In genomic region chr2:69779258-69779989, GRCh38 we compare ENCODE assay signal across 10 cellular contexts. TPM values are rescaled to one million over a fixed set of nuclear protein-coding genes. Genes with fewer than 3 reads are reported as not detected.
A peak's percentile ranks its signal among the peaks of the same experiment; 100 is the strongest.
DNase-seq lines count a peak whose midpoint lies in the region; ATAC-seq, FAIRE-seq and TF ChIP-seq lines count a peak whose summit lies in the region.
"Had no signal": no experiment of that assay in that cellular context is flagged by ENCODE, and none has a peak within 500 bp of the region (broad histone marks: within the 10 kb centered on the region; RNA-seq: fewer than 3 reads in every experiment).

No MANE protein-coding gene starts in this region.

- intact Hi-C loops in Panc1 (cut with micrococcal nuclease; ENCODE audit: unreplicated experiment) = no loop called here

- CTCF ChIA-PET in Panc1 (lab: Charles Lee) = interaction anchor here (1.3 kb wide), 1 partner anchor 55 kb away, joined by 3 read pairs; no protein-coding TSS in a partner anchor
- CTCF ChIA-PET in GM10248 (lab: Yijun Ruan, JAX) = interaction anchor here (1.0 to 3.2 kb wide), 3 partner anchors 11 to 37 kb away, joined by 6 to 12 read pairs (median 7); no protein-coding TSS in a partner anchor

- H3K36me3 ChIP-seq in Panc1 (ENCODE audit: control insufficient read depth, insufficient read depth, low read length) (peaks cover 3% of the 10 kb centered on the region; the same call in 1 of the 2 replicates), parathyroid adenoma (ENCODE audit: control insufficient read depth, insufficient read depth, low read length) (no peaks in the 10 kb centered on the region)
- H3K36me3 ChIP-seq: right lobe of liver had no signal

- H3K9ac ChIP-seq in parathyroid adenoma = no peak overlapping the region

- H2AFZ ChIP-seq in parathyroid adenoma = no peak overlapping the region

- FAIRE-seq in H54 (lab: Jason Lieb, UNC) = peak; percentile 87

- H3K27ac ChIP-seq in Panc1 (ENCODE audit: low read length) = no peak overlapping the region
- H3K27ac ChIP-seq in parathyroid adenoma = peak overlapping the region; percentile 90
- H3K27ac ChIP-seq: dorsolateral prefrontal cortex had no signal

- peak overlapping the region; percentile 9 for H3K4me2 ChIP-seq in parathyroid adenoma (ENCODE audit: low read length)

- TF ChIP-seq CTCF in Panc1 (IDR thresholded peaks at IDR 0.05) = no peak
- TF ChIP-seq CTCF in parathyroid adenoma (IDR thresholded peaks at IDR 0.05) = no peak
- no peak for TF ChIP-seq CTCF in GM10248 (IDR thresholded peaks at IDR 0.05; ENCODE audit: control extremely low read depth, extremely low read depth, low read depth, missing control alignments)

- no peak for TF ChIP-seq POLR2A in H54 (IDR thresholded peaks at IDR 0.05; ENCODE audit: low read depth, low read length)

- POLR2A ChIA-PET in Panc1 (lab: Charles Lee) (no interaction called here), GM10248 (lab: Yijun Ruan, JAX) (no interaction called here)

- in situ Hi-C loops in Panc1 (cut with HindIII; ENCODE audit: low pct_unique_long_range_greater_than_20kb, low sequenced_read_pairs) = no loop called here

- no TSS peak for BruUV-seq in Panc1 (replicated peaks; lab: Mats Ljungman, UMichigan)

- peak; percentile 55 for DNase-seq in H54 (ENCODE audit: insufficient read length, low spot score)
- DNase-seq in Panc1 (ENCODE audit: low read depth, low spot score) = no peak
- no peak for DNase-seq in globus pallidus (ENCODE audit: low spot score)
- DNase-seq in GM10248 (ENCODE audit: extremely low spot score) = no peak
- DNase-seq: dorsolateral prefrontal cortex, right lobe of liver had no signal

- H3K4me1 ChIP-seq in Panc1 (ENCODE audit: control insufficient read depth, insufficient read depth, low read length) (no peaks in the 10 kb centered on the region; the same call in 1 of the 2 replicates), parathyroid adenoma (peaks cover 44% of the 10 kb centered on the region)

- H3K79me2 ChIP-seq in parathyroid adenoma = no peaks in the 10 kb centered on the region

- ATAC-seq in Panc1 (peak; percentile 56), esophagus mucosa (peak; percentile 79), HG03460 (IDR thresholded peaks at IDR 0.05; ENCODE audit: unreplicated experiment) (no peak), GM19023 (IDR thresholded peaks at IDR 0.05; ENCODE audit: unreplicated experiment) (no peak)

- H3K4me3 ChIP-seq in Panc1 (ENCODE audit: low read depth in 2 of 2, low read length in 2 of 2) (no peak overlapping the region), parathyroid adenoma (ENCODE audit: low read depth, low read length) (no peak overlapping the region)
- H3K4me3 ChIP-seq: dorsolateral prefrontal cortex, right lobe of liver had no signal

- H3K9me3 ChIP-seq in Panc1 (ENCODE audit: control insufficient read depth, insufficient read depth, low read depth, low read length) = no peaks in the 10 kb centered on the region
- no peaks in the 10 kb centered on the region for H3K9me3 ChIP-seq in parathyroid adenoma (ENCODE audit: control insufficient read depth, low read length)
- H3K9me3 ChIP-seq: right lobe of liver had no signal

- no peaks in the 10 kb centered on the region for H3K27me3 ChIP-seq in Panc1 (ENCODE audit: control insufficient read depth, insufficient read depth, low read length)
- no peaks in the 10 kb centered on the region for H3K27me3 ChIP-seq in parathyroid adenoma (ENCODE audit: control insufficient read depth, insufficient read depth, low read length)
- H3K27me3 ChIP-seq: dorsolateral prefrontal cortex, right lobe of liver had no signal

RNA-seq across cellular contexts. Expression of gene ANXA4, which starts 37.5 kb away (rescaled TPM):
- total RNA-seq in Panc1 (2021; ENCODE audit: unreplicated experiment) (183 TPM), esophagus mucosa (71.8 TPM)
- 275 TPM for polyA plus RNA-seq in Panc1 (2012; ENCODE audit: insufficient read length)

RNA-seq across cellular contexts. Expression of gene GMCL1, which starts 50.0 kb away (rescaled TPM):
- total RNA-seq in Panc1 (2021; ENCODE audit: unreplicated experiment) (13.2 TPM), esophagus mucosa (9.5 TPM)
- polyA plus RNA-seq in Panc1 (2012; ENCODE audit: insufficient read length) = 24.8 TPM

Comparison
In these comparisons a context has a peak if more than half of its experiments do, and no peak if none do; other contexts are left out.
1. ATAC-seq: peak in Panc1 (single experiment) and esophagus mucosa (single experiment); none in HG03460 (single experiment) and GM19023 (single experiment).